In genomic region chr12:1583421-1584078, GRCh38 we compare ENCODE assay signal across 8 cellular contexts. TPM values are rescaled to one million over a fixed set of nuclear protein-coding genes. Genes with fewer than 3 reads are reported as not detected.
A peak's percentile ranks its signal among the peaks of the same experiment; 100 is the strongest.
DNase-seq lines count a peak whose midpoint lies in the region; ATAC-seq and TF ChIP-seq lines count a peak whose summit lies in the region.

No MANE protein-coding gene starts in this region.

- peaks cover 5% of the 10 kb centered on the region; the same call in 1 of the 2 replicates for H3K36me3 ChIP-seq in Loucy (ENCODE audit: insufficient read depth, low read length)

- no peaks in the 10 kb centered on the region for H3K9me3 ChIP-seq in Loucy (ENCODE audit: insufficient read depth, low read depth, low read length)

- H3K27me3 ChIP-seq in Loucy (ENCODE audit: insufficient read depth, low read length, poor library complexity, severe bottlenecking): peaks cover 23% of the 10 kb centered on the region

- peak; percentile 69 for ATAC-seq in GM19455 (IDR thresholded peaks at IDR 0.05; ENCODE audit: unreplicated experiment)
- peak; percentile 81 for ATAC-seq in activated T-helper 17 cell treated with anti-CD3 and anti-CD28 coated beads, Interleukin-2, amount 50 U/mL, for 72 hours (replicated peaks)

- H3K36me3 Mint-ChIP-seq in activated T-helper 17 cell treated with anti-CD3 and anti-CD28 coated beads, Interleukin-2, amount 50 U/mL, for 72 hours (ENCODE audit: low read depth): peaks cover 18% of the 10 kb centered on the region

- no peaks in the 10 kb centered on the region for H3K9me2 ChIP-seq in Loucy (replicated peaks; ENCODE audit: low read depth, low read length)

- peaks cover 11% of the 10 kb centered on the region for H3K4me1 Mint-ChIP-seq in activated T-helper 17 cell treated with anti-CD3 and anti-CD28 coated beads, Interleukin-2, amount 50 U/mL, for 72 hours

- peaks cover 6% of the 10 kb centered on the region for H3K79me2 ChIP-seq in Loucy (ENCODE audit: insufficient read depth, low read length)

- H3K4me2 ChIP-seq in Loucy (ENCODE audit: low read depth, low read length, poor library complexity, severe bottlenecking): peak overlapping the region; percentile 83

- no peaks in the 10 kb centered on the region for H3K9me3 Mint-ChIP-seq in activated T-helper 17 cell treated with anti-CD3 and anti-CD28 coated beads, Interleukin-2, amount 50 U/mL, for 72 hours

- no peak overlapping the region for H3K9ac ChIP-seq in Loucy (ENCODE audit: low read depth, low read length, poor library complexity, severe bottlenecking)

- DNase-seq in AML-193 (lab: John Stamatoyannopoulos, UW): peak; percentile 76 to 77
- DNase-seq in RPMI8226: peak; percentile 82
- DNase-seq in fibroblast of the conjunctiva (ENCODE audit: low read depth): peak; percentile 92
- DNase-seq in nucleus accumbens (lab: John Stamatoyannopoulos, UW): peak in 44 of 56 donors; percentile 7 to 82 (median 44)
- DNase-seq in ureter (ENCODE audit: low spot score): peak; percentile 79

- no peaks in the 10 kb centered on the region for H3K27me3 Mint-ChIP-seq in activated T-helper 17 cell treated with anti-CD3 and anti-CD28 coated beads, Interleukin-2, amount 50 U/mL, for 72 hours

- H2AFZ ChIP-seq in Loucy (ENCODE audit: low read length): no peak overlapping the region

- H3K4me1 ChIP-seq in Loucy (ENCODE audit: insufficient read depth, low read length, poor library complexity, severe bottlenecking): peaks cover 16% of the 10 kb centered on the region

- H3K4me3 ChIP-seq in Loucy (ENCODE audit: low read length, poor library complexity, severe bottlenecking): peak overlapping the region; percentile 60

- peaks cover 18% of the 10 kb centered on the region for H4K20me1 ChIP-seq in Loucy (ENCODE audit: insufficient read depth, low read length, poor library complexity, severe bottlenecking)

- TF ChIP-seq CTCF in Loucy (conservative IDR thresholded peaks at IDR 0.05; ENCODE audit: low read length): peak; percentile 97

- peak overlapping the region; percentile 3 for H3K4me3 Mint-ChIP-seq in activated T-helper 17 cell treated with anti-CD3 and anti-CD28 coated beads, Interleukin-2, amount 50 U/mL, for 72 hours

- peak overlapping the region; percentile 20 for H3K27ac Mint-ChIP-seq in activated T-helper 17 cell treated with anti-CD3 and anti-CD28 coated beads, Interleukin-2, amount 50 U/mL, for 72 hours

- H3F3A ChIP-seq in Loucy (ENCODE audit: low read depth): no peaks in the 10 kb centered on the region

RNA-seq across cellular contexts. Expression of gene FBXL14, which starts 10.8 kb away (rescaled TPM):
- total RNA-seq in activated T-helper 17 cell treated with anti-CD3 and anti-CD28 coated beads, Interleukin-2, amount 50 U/mL, for 72 hours: 10 to 100 TPM; 22.2 to 29.8 TPM
- 12.8 TPM for total RNA-seq in ureter

RNA-seq across cellular contexts. Expression of gene WNT5B, which starts 45.5 kb away (rescaled TPM):
- under 1 TPM; 0.26 to 0.30 TPM for total RNA-seq in activated T-helper 17 cell treated with anti-CD3 and anti-CD28 coated beads, Interleukin-2, amount 50 U/mL, for 72 hours
- 7.2 TPM for total RNA-seq in ureter

Comparison
In these comparisons a context has a peak if more than half of its experiments do, and no peak if none do; other contexts are left out.
1. Peak in every context shown above with its lines: DNase-seq, ATAC-seq and H3K4me3 ChIP-seq.